Comparison of ENCODE assay signal across 8 cellular contexts in the genomic region with DNA sequence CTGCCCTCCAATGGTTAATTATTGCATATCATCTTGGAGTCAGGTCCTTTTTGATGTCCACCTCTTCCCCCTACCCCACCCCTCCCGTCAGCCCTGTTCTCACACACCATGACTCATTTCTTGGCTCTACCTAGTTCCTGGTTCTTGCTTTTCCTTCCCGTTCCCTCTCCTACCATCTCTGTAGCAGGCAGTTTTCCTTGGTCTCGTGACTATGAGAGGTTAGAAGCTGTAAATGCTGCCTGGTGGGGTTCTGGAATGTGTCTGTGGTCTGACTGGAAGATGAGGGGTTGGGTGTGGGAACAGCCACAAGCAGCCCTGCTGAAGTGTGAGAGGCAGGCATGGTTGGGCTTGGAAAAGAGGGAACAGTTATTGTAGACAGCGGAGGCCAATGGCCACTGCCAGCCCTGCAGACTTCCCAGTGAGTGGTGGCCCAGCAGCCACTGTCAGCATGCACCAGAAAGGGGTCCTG. TPM values are rescaled to one million over a fixed set of nuclear protein-coding genes. Genes with fewer than 3 reads are reported as not detected.
DNase-seq lines count a peak whose midpoint lies in the region; ATAC-seq and TF ChIP-seq lines count a peak whose summit lies in the region.

No MANE protein-coding gene starts in this region.

- H3K27me3 ChIP-seq in SJCRH30 (no peaks in the 10 kb centered on the region), neutrophil (no peaks in the 10 kb centered on the region)

- H3K9me3 ChIP-seq in SJCRH30 (replicated peaks) (no peaks in the 10 kb centered on the region), neutrophil (no peaks in the 10 kb centered on the region)

- DNase-seq in GM10248 (ENCODE audit: extremely low spot score) (peak; percentile 43), SJCRH30 (peak; percentile 65 to 66), epithelial cell of proximal tubule (ENCODE audit: low read depth) (peak; percentile 99)
- no peak for DNase-seq in activated naive CD4-positive, alpha-beta T cell treated with anti-CD3 and anti-CD28 coated beads, Interleukin-2, amount 50 U/mL, for 16 hours

- H3K4me1 ChIP-seq in SJCRH30 (peaks cover 41% of the 10 kb centered on the region), neutrophil (ENCODE audit: control insufficient read depth in 1 of 2, insufficient read depth in 1 of 2, low read depth in 1 of 2, low read length in 1 of 2) (peaks cover 20 to 30% of the 10 kb centered on the region in 2 experiments)

- CTCF ChIA-PET in GM10248 (lab: Yijun Ruan, JAX): interaction anchor here (0.7 to 11.9 kb wide), 22 partner anchors 10 to 495 kb away, joined by 3 to 255 read pairs (median 7); a partner anchor contains a TSS

- H3K27ac ChIP-seq in SJCRH30: no peak overlapping the region
- H3K27ac ChIP-seq in neutrophil: peak overlapping the region; percentile 79

- no peak for TF ChIP-seq CTCF in GM10248 (IDR thresholded peaks at IDR 0.05; ENCODE audit: control extremely low read depth, extremely low read depth, low read depth, missing control alignments)
- TF ChIP-seq CTCF in epithelial cell of proximal tubule (conservative IDR thresholded peaks at IDR 0.05; ENCODE audit: low read depth, low read length): no peak
- TF ChIP-seq CTCF in neutrophil (IDR thresholded peaks at IDR 0.05): no peak

- H3K4me3 ChIP-seq in SJCRH30 (no peak overlapping the region), epithelial cell of proximal tubule (ENCODE audit: low read depth, low read length) (no peak overlapping the region), neutrophil (ENCODE audit: low read depth in 1 of 2, low read length in 1 of 2) (peak overlapping the region in 1 of 2 experiments; percentile 26)

- no peaks in the 10 kb centered on the region for H3K36me3 ChIP-seq in SJCRH30
- no peaks in the 10 kb centered on the region for H3K36me3 ChIP-seq in neutrophil

- no peak for ATAC-seq in GM18907 (IDR thresholded peaks at IDR 0.05; ENCODE audit: unreplicated experiment)
- no peak for ATAC-seq in HG03196 (IDR thresholded peaks at IDR 0.05; ENCODE audit: unreplicated experiment)
- no peak for ATAC-seq in HG02840 (IDR thresholded peaks at IDR 0.05; ENCODE audit: low FRiP score, unreplicated experiment)

- POLR2A ChIA-PET in GM10248 (lab: Yijun Ruan, JAX): no interaction called here

RNA-seq across cellular contexts. Expression of a gene that starts 18.2 kb away (rescaled TPM):
- total RNA-seq in SJCRH30 (2014; rRNA removed; shearing (Covaris generic)): 0.13 and 0.47 TPM in 2 replicates
- 11.9 and 13.1 TPM in 2 replicates for total RNA-seq in epithelial cell of proximal tubule
